8 cellular contexts compared by ENCODE assay signal in genomic region chr9:33167949-33168535, GRCh38. TPM values are rescaled to one million over a fixed set of nuclear protein-coding genes. Genes with fewer than 3 reads are reported as not detected.
DNase-seq lines count a peak whose midpoint lies in the region; ATAC-seq and TF ChIP-seq lines count a peak whose summit lies in the region.

No MANE protein-coding gene starts in this region.

- peak overlapping the region; percentile 96 for H3K27ac Mint-ChIP-seq in activated naive CD4-positive, alpha-beta T cell treated with anti-CD3 and anti-CD28 coated beads for 36 hours

- peaks cover 11% of the 10 kb centered on the region for H3K36me3 Mint-ChIP-seq in activated naive CD4-positive, alpha-beta T cell treated with anti-CD3 and anti-CD28 coated beads for 36 hours (ENCODE audit: low read depth)

- H3K9me2 ChIP-seq in DOHH2 (replicated peaks; ENCODE audit: control insufficient read depth, low read length): no peaks in the 10 kb centered on the region

- ATAC-seq in left lobe of liver: no peak

- H3K4me1 ChIP-seq in DOHH2 (ENCODE audit: control insufficient read depth, low read length) (peaks cover 44% of the 10 kb centered on the region), iPS-20b (ENCODE audit: insufficient read depth, low read length) (peaks cover 9% of the 10 kb centered on the region), suprapubic skin (peaks cover 43% of the 10 kb centered on the region)

- peaks cover 46% of the 10 kb centered on the region for H3K4me1 Mint-ChIP-seq in activated naive CD4-positive, alpha-beta T cell treated with anti-CD3 and anti-CD28 coated beads for 36 hours (ENCODE audit: low read depth)

- peak overlapping the region; percentile 97 for H3K4me3 Mint-ChIP-seq in activated naive CD4-positive, alpha-beta T cell treated with anti-CD3 and anti-CD28 coated beads for 36 hours

- no peaks in the 10 kb centered on the region for H4K20me1 ChIP-seq in DOHH2 (ENCODE audit: control insufficient read depth, insufficient read depth, low read depth, low read length)

- no peaks in the 10 kb centered on the region for H3K27me3 Mint-ChIP-seq in activated naive CD4-positive, alpha-beta T cell treated with anti-CD3 and anti-CD28 coated beads for 36 hours (ENCODE audit: low read depth)

- H3K9me3 ChIP-seq in DOHH2 (ENCODE audit: control insufficient read depth, insufficient read depth, low read length) (no peaks in the 10 kb centered on the region), iPS-20b (ENCODE audit: insufficient read depth, low read depth, low read length) (no peaks in the 10 kb centered on the region), suprapubic skin (no peaks in the 10 kb centered on the region)

- H3K27me3 ChIP-seq in DOHH2 (ENCODE audit: control insufficient read depth, low read length) (no peaks in the 10 kb centered on the region), iPS-20b (ENCODE audit: insufficient read depth, low read length) (peaks cover 34% of the 10 kb centered on the region), suprapubic skin (no peaks in the 10 kb centered on the region)

- TF ChIP-seq POLR2A in suprapubic skin (IDR thresholded peaks at IDR 0.05): no peak

- H3K79me2 ChIP-seq in DOHH2 (ENCODE audit: control insufficient read depth, low read length): peaks cover 40% of the 10 kb centered on the region

- H3K36me3 ChIP-seq in DOHH2 (ENCODE audit: control insufficient read depth, low read length) (peaks cover 9% of the 10 kb centered on the region), iPS-20b (ENCODE audit: insufficient read depth, low read depth, low read length) (no peaks in the 10 kb centered on the region), suprapubic skin (no peaks in the 10 kb centered on the region)

- WGBS in suprapubic skin: 38% methylated on average over 5 of the region's 9 CpGs

- peak; percentile 5 for DNase-seq in HT-29 (ENCODE audit: low spot score)
- peak; percentile 22 for DNase-seq in activated naive CD4-positive, alpha-beta T cell treated with anti-CD3 and anti-CD28 coated beads for 36 hours
- DNase-seq in suprapubic skin (ENCODE audit: low spot score in 2 of 2): no peak
- DNase-seq in kidney glomerular epithelial cell (lab: John Stamatoyannopoulos, UW): no peak
- no peak for DNase-seq in left lobe of liver (ENCODE audit: low spot score)
- DNase-seq in EL: no peak

- intact Hi-C loops in activated naive CD4-positive, alpha-beta T cell treated with anti-CD3 and anti-CD28 coated beads for 36 hours (cut with micrococcal nuclease): loop anchor here (1.0 to 10.0 kb wide), 14 partner anchors 9 to 877 kb away; partner anchors contain the start of genes ACO1, APTX, BAG1 and DNAJA1

- no peak overlapping the region for H3K9ac ChIP-seq in iPS-20b (ENCODE audit: low read depth, low read length)

- no peaks in the 10 kb centered on the region for H3F3A ChIP-seq in DOHH2 (ENCODE audit: control insufficient read depth, insufficient read depth)

- H3K27ac ChIP-seq in DOHH2 (ENCODE audit: low read depth, low read length) (peak overlapping the region; percentile 56), iPS-20b (ENCODE audit: low read length) (no peak overlapping the region), suprapubic skin (peak overlapping the region; percentile 97)

- TF ChIP-seq CTCF in DOHH2 (IDR thresholded peaks at IDR 0.05; ENCODE audit: low read depth, low read length, poor library complexity, severe bottlenecking) (no peak), suprapubic skin (IDR thresholded peaks at IDR 0.05) (no peak)

- H3K4me2 ChIP-seq in DOHH2 (ENCODE audit: low read length): peak overlapping the region; percentile 97

- no peak for TF ChIP-seq EP300 in suprapubic skin (IDR thresholded peaks at IDR 0.05)

- CTCF ChIA-PET in activated naive CD4-positive, alpha-beta T cell treated with anti-CD3 and anti-CD28 coated beads for 36 hours (lab: Charles Lee): interaction anchor here (1.2 to 2.1 kb wide), 3 partner anchors 20 to 95 kb away, joined by 3 to 4 read pairs (median 4); no protein-coding TSS in a partner anchor

- H3K4me3 ChIP-seq in DOHH2 (ENCODE audit: low read length): peak overlapping the region; percentile 80
- peak overlapping the region; percentile 74 for H3K4me3 ChIP-seq in iPS-20b (ENCODE audit: low read length)
- peak overlapping the region; percentile 87 for H3K4me3 ChIP-seq in suprapubic skin

- no peaks in the 10 kb centered on the region for H3K9me3 Mint-ChIP-seq in activated naive CD4-positive, alpha-beta T cell treated with anti-CD3 and anti-CD28 coated beads for 36 hours

RNA-seq across cellular contexts. Expression of gene B4GALT1, which starts 0.9 kb away (rescaled TPM):
- 14.6 and 16.9 TPM in 2 replicates for total RNA-seq in HT-29 (2014; rRNA removed; shearing (Covaris generic))
- total RNA-seq in activated naive CD4-positive, alpha-beta T cell treated with anti-CD3 and anti-CD28 coated beads for 36 hours: 10 to 100 TPM; 42.8 to 44.1 TPM
- total RNA-seq in suprapubic skin (10 to 100 TPM; 45.1 to 68.7 (median 53.5) TPM), left lobe of liver (48.2 TPM)

Comparison
In these comparisons a context has a peak if more than half of its experiments do, and no peak if none do; other contexts are left out.
1. DNase-seq: peak in HT-29 (single experiment) and activated naive CD4-positive, alpha-beta T cell treated with anti-CD3 and anti-CD28 coated beads for 36 hours (single experiment); none in suprapubic skin (0 of 2), kidney glomerular epithelial cell (single experiment), left lobe of liver (single experiment) and EL (single experiment).
2. Peak in every context shown above with its lines, with median percentiles within 50 percentile points of each other: H3K4me3 ChIP-seq.